ENCODE assay signal across 22 cellular contexts in the genomic region with DNA sequence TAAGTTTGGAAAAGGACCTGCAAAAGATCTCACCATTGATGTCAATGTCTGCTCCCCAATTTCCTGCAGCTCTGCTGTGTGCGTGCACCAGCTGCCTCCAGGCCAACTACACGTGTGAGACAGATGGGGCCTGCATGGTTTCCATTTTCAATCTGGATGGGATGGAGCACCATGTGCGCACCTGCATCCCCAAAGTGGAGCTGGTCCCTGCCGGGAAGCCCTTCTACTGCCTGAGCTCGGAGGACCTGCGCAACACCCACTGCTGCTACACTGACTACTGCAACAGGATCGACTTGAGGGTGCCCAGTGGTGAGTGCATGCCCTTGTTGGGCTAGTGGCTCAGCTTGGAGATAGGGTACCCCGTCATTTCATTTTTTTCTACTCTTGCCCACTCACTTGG. TPM values are rescaled to one million over a fixed set of nuclear protein-coding genes. Genes with fewer than 3 reads are reported as not detected.
A peak's percentile ranks its signal among the peaks of the same experiment; 100 is the strongest.
DNase-seq lines count a peak whose midpoint lies in the region; ATAC-seq and TF ChIP-seq lines count a peak whose summit lies in the region.
"Had no signal": no experiment of that assay in that cellular context is flagged by ENCODE, and none has a peak within 500 bp of the region (broad histone marks: within the 10 kb centered on the region; RNA-seq: fewer than 3 reads in every experiment).

No MANE protein-coding gene starts in this region.

- H4K91ac ChIP-seq in trophoblast cell (ENCODE audit: low read depth, low read length) = no peak overlapping the region

- no peaks in the 10 kb centered on the region for H3K27me3 ChIP-seq in CD4-positive, CD25-positive, alpha-beta regulatory T cell (ENCODE audit: control insufficient read depth, insufficient read depth, low read length)
- H3K27me3 ChIP-seq in HL-60 (ENCODE audit: insufficient read depth, poor library complexity, severe bottlenecking) (no peaks in the 10 kb centered on the region), trophoblast cell (ENCODE audit: insufficient read depth, low read length) (no peaks in the 10 kb centered on the region), stomach (no peaks in the 10 kb centered on the region)
- H3K27me3 ChIP-seq: pancreas, Peyer's patch, right atrium auricular region, spleen, testis had no signal

- H3K36me3 ChIP-seq in CD4-positive, CD25-positive, alpha-beta regulatory T cell (ENCODE audit: control insufficient read depth, insufficient read depth, low read length) = peaks cover 10% of the 10 kb centered on the region
- H3K36me3 ChIP-seq in trophoblast cell (ENCODE audit: control insufficient read depth in 1 of 2, insufficient read depth in 2 of 2, low read length in 2 of 2) (peaks cover 0 to 7% of the 10 kb centered on the region in 2 experiments), stomach (peaks cover 16 to 46% (median 45%) of the 10 kb centered on the region in 4 donors)

- H3K14ac ChIP-seq in trophoblast cell (ENCODE audit: low read length) = no peak overlapping the region

- TF ChIP-seq EP300 in stomach (IDR thresholded peaks at IDR 0.05) = no peak

- H3K4ac ChIP-seq in trophoblast cell (ENCODE audit: low read depth, low read length) = no peak overlapping the region

- no peak overlapping the region for H3K23ac ChIP-seq in trophoblast cell (ENCODE audit: low read length)

- H3K4me3 ChIP-seq in CD4-positive, CD25-positive, alpha-beta regulatory T cell (ENCODE audit: low read depth, low read length) = no peak overlapping the region
- H3K4me3 ChIP-seq in HL-60 (replicated peaks; ENCODE audit: insufficient read depth, low read length) (no peak overlapping the region), coronary artery (no peak overlapping the region), trophoblast cell (ENCODE audit: low read depth, low read length) (peak overlapping the region; percentile 52), stomach (no peak overlapping the region)
- H3K4me3 ChIP-seq: GM12878, pancreas, Peyer's patch, right atrium auricular region, spleen, testis had no signal

- no peak for DNase-seq in CD4-positive, CD25-positive, alpha-beta regulatory T cell
- DNase-seq in HL-60 (ENCODE audit: low read depth in 1 of 2, low spot score in 1 of 2) (no peak), coronary artery (ENCODE audit: low spot score) (peak; percentile 59), trophoblast cell (no peak), stomach (no peak)
- no peak for DNase-seq in stimulated activated naive CD4-positive, alpha-beta T cell treated with Interleukin-2 at 50 U/mL for 16 hours (lab: John Stamatoyannopoulos, UW)
- DNase-seq: activated naive CD8-positive, alpha-beta T cell treated with anti-CD3 and anti-CD28 coated beads for 36 hours; DND-41; effector CD8-positive, alpha-beta T cell; foreskin fibroblast; Karpas-422; left colon; pancreas; Peyer's patch; spleen; stimulated activated CD4-positive, alpha-beta T cell treated with anti-CD3 and anti-CD28 coated beads, Interleukin-2, amount 100 ng/mL, for 48 hours; testis had no signal

- H3K18ac ChIP-seq in trophoblast cell (ENCODE audit: low read length) = no peak overlapping the region

- H3K4me3 Mint-ChIP-seq in CD4-positive, CD25-positive, alpha-beta regulatory T cell = no peak overlapping the region
- H3K4me3 Mint-ChIP-seq: activated naive CD8-positive, alpha-beta T cell treated with anti-CD3 and anti-CD28 coated beads for 36 hours; nephron; stimulated activated memory B cell treated with anti-CD40 and anti-IgM and Interleukin-4, amounts not matched to agents 10 μg/mL and 1 μg/mL and 100 μg/mL, for 72 hours had no signal

- H2AK5ac ChIP-seq in trophoblast cell (ENCODE audit: low read length) = no peak overlapping the region

- H3K27ac Mint-ChIP-seq in CD4-positive, CD25-positive, alpha-beta regulatory T cell = peak overlapping the region in 2 of 3 donors; percentile 46 to 52
- H3K27ac Mint-ChIP-seq: activated naive CD8-positive, alpha-beta T cell treated with anti-CD3 and anti-CD28 coated beads for 36 hours; stimulated activated memory B cell treated with anti-CD40 and anti-IgM and Interleukin-4, amounts not matched to agents 10 μg/mL and 1 μg/mL and 100 μg/mL, for 72 hours had no signal

- peaks cover 35 to 60% (median 53%) of the 10 kb centered on the region in 4 donors for H3K4me1 Mint-ChIP-seq in CD4-positive, CD25-positive, alpha-beta regulatory T cell

- ATAC-seq in CD4-positive, CD25-positive, alpha-beta regulatory T cell (ENCODE audit: low read depth in 2 of 2) = no peak
- ATAC-seq in HG03045 (IDR thresholded peaks at IDR 0.05; ENCODE audit: unreplicated experiment) = no peak
- ATAC-seq: GM12878; left colon; pancreas; stimulated activated memory B cell treated with anti-CD40 and anti-IgM and Interleukin-4, amounts not matched to agents 10 μg/mL and 1 μg/mL and 100 μg/mL, for 72 hours had no signal

- H3K79me2 ChIP-seq in trophoblast cell (ENCODE audit: control insufficient read depth, insufficient read depth, low read length, poor library complexity) = no peaks in the 10 kb centered on the region

- peaks cover 50% of the 10 kb centered on the region for H3K4me1 ChIP-seq in CD4-positive, CD25-positive, alpha-beta regulatory T cell (ENCODE audit: control insufficient read depth, insufficient read depth, low read length, poor library complexity, severe bottlenecking)
- peaks cover 0 to 2% of the 10 kb centered on the region in 2 experiments for H3K4me1 ChIP-seq in trophoblast cell (ENCODE audit: control insufficient read depth in 1 of 2, insufficient read depth in 2 of 2, low read length in 2 of 2)
- peaks cover 48 to 74% (median 57%) of the 10 kb centered on the region in 4 donors for H3K4me1 ChIP-seq in stomach

- no peak overlapping the region for H4K12ac ChIP-seq in trophoblast cell (ENCODE audit: low read depth, low read length)

- peaks cover 5% of the 10 kb centered on the region for H3K27me3 Mint-ChIP-seq in CD4-positive, CD25-positive, alpha-beta regulatory T cell
- H3K27me3 Mint-ChIP-seq: activated naive CD8-positive, alpha-beta T cell treated with anti-CD3 and anti-CD28 coated beads for 36 hours; stimulated activated memory B cell treated with anti-CD40 and anti-IgM and Interleukin-4, amounts not matched to agents 10 μg/mL and 1 μg/mL and 100 μg/mL, for 72 hours had no signal

- H2BK5ac ChIP-seq in trophoblast cell (ENCODE audit: low read depth, low read length, poor library complexity) = no peak overlapping the region

- H2BK12ac ChIP-seq in trophoblast cell (ENCODE audit: low read length) = no peak overlapping the region

- no peaks in the 10 kb centered on the region for H3K9me3 ChIP-seq in CD4-positive, CD25-positive, alpha-beta regulatory T cell (ENCODE audit: control insufficient read depth in 2 of 2, low read length in 2 of 2)
- H3K9me3 ChIP-seq in trophoblast cell (ENCODE audit: insufficient read depth, low read depth, low read length) (peaks cover 1% of the 10 kb centered on the region), stomach (no peaks in the 10 kb centered on the region)
- H3K9me3 ChIP-seq: pancreas, Peyer's patch, right atrium auricular region, spleen, testis had no signal

- no peak overlapping the region for H4K8ac ChIP-seq in trophoblast cell (ENCODE audit: low read depth, low read length)

- H3K36me3 Mint-ChIP-seq in CD4-positive, CD25-positive, alpha-beta regulatory T cell = peaks cover 20% of the 10 kb centered on the region

- H2BK120ac ChIP-seq in trophoblast cell (ENCODE audit: insufficient read depth, low read length, poor library complexity) = no peak overlapping the region

- no CpG with 5 or more reads among the region's 8 CpGs for WGBS in trophoblast cell (ENCODE audit: extremely low coverage, insufficient coverage, insufficient read length)
- 81 to 90% (median 88%) methylated on average over 8 of the region's 8 CpGs for WGBS in stomach, 5 donors

- H3K4me2 ChIP-seq in trophoblast cell (ENCODE audit: low read length) = no peak overlapping the region

- intact Hi-C loops in stomach (cut with DNase I; ENCODE audit: low total_unique reads) = no loop called here

- H2AFZ ChIP-seq in trophoblast cell (ENCODE audit: insufficient read depth, low read length, poor library complexity) = no peak overlapping the region

- no peaks in the 10 kb centered on the region for H3K79me1 ChIP-seq in trophoblast cell (ENCODE audit: low read length)

- no peak overlapping the region for H3K9ac ChIP-seq in trophoblast cell (ENCODE audit: low read length)

- no peak overlapping the region for H3K27ac ChIP-seq in CD4-positive, CD25-positive, alpha-beta regulatory T cell (ENCODE audit: insufficient read depth, low read length, poor library complexity, severe bottlenecking)
- H3K27ac ChIP-seq in HL-60 (replicated peaks) = peak overlapping the region; percentile 83; the same call in 1 of the 2 replicates
- H3K27ac ChIP-seq in coronary artery = no peak overlapping the region
- no peak overlapping the region for H3K27ac ChIP-seq in trophoblast cell (ENCODE audit: low read depth, low read length)
- H3K27ac ChIP-seq in stomach = peak overlapping the region in 1 of 5 donors; percentile 60
- H3K27ac ChIP-seq: Peyer's patch, right atrium auricular region, testis had no signal

- no peaks in the 10 kb centered on the region for H3K9me3 Mint-ChIP-seq in CD4-positive, CD25-positive, alpha-beta regulatory T cell
- H3K9me3 Mint-ChIP-seq: activated naive CD8-positive, alpha-beta T cell treated with anti-CD3 and anti-CD28 coated beads for 36 hours; nephron; stimulated activated memory B cell treated with anti-CD40 and anti-IgM and Interleukin-4, amounts not matched to agents 10 μg/mL and 1 μg/mL and 100 μg/mL, for 72 hours had no signal

- no peak for TF ChIP-seq POLR2A in stomach (IDR thresholded peaks at IDR 0.05)

- TF ChIP-seq CTCF in HL-60 (IDR thresholded peaks at IDR 0.05; ENCODE audit: insufficient read depth, low read length) = no peak
- no peak for TF ChIP-seq CTCF in coronary artery (IDR thresholded peaks at IDR 0.05)
- no peak for TF ChIP-seq CTCF in stomach (IDR thresholded peaks at IDR 0.05)

RNA-seq across cellular contexts. Expression of a gene that starts 23.7 kb away (rescaled TPM):
- total RNA-seq in CD4-positive, CD25-positive, alpha-beta regulatory T cell = 6.5 TPM
- 1 to 10 TPM in 3 of 4 donors, under 1 TPM in 1; 0.47 to 2.3 (median 1.2) TPM for polyA plus RNA-seq in CD4-positive, CD25-positive, alpha-beta regulatory T cell
- polyA plus RNA-seq in trophoblast cell (2013) = 8.2 TPM in 2 replicates
- total RNA-seq in stomach = 10 to 100 TPM; 23.9 to 53.1 (median 31.3) TPM
- 1 to 10 TPM; 8.3 to 9.5 (median 9.1) TPM for polyA plus RNA-seq in stomach

RNA-seq across cellular contexts. Expression of a gene that starts 31.6 kb away (rescaled TPM):
- total RNA-seq in CD4-positive, CD25-positive, alpha-beta regulatory T cell = 253 TPM
- 1 to 10 TPM in 2 of 4 donors, under 1 TPM in 2; 0.37 to 4.3 (median 0.91) TPM for polyA plus RNA-seq in CD4-positive, CD25-positive, alpha-beta regulatory T cell
- 2.2 and 2.6 TPM in 2 replicates for polyA plus RNA-seq in trophoblast cell (2013)
- total RNA-seq in stomach = 10 to 100 TPM in 2 of 5 donors, 1 to 10 TPM in 2, not detected in 1; 2.7 to 61.3 (median 16.6) TPM
- 10 to 100 TPM in 2 of 3 donors, 1 to 10 TPM in 1; 6.4 to 17.0 (median 16.3) TPM for polyA plus RNA-seq in stomach
